In the genomic region with DNA sequence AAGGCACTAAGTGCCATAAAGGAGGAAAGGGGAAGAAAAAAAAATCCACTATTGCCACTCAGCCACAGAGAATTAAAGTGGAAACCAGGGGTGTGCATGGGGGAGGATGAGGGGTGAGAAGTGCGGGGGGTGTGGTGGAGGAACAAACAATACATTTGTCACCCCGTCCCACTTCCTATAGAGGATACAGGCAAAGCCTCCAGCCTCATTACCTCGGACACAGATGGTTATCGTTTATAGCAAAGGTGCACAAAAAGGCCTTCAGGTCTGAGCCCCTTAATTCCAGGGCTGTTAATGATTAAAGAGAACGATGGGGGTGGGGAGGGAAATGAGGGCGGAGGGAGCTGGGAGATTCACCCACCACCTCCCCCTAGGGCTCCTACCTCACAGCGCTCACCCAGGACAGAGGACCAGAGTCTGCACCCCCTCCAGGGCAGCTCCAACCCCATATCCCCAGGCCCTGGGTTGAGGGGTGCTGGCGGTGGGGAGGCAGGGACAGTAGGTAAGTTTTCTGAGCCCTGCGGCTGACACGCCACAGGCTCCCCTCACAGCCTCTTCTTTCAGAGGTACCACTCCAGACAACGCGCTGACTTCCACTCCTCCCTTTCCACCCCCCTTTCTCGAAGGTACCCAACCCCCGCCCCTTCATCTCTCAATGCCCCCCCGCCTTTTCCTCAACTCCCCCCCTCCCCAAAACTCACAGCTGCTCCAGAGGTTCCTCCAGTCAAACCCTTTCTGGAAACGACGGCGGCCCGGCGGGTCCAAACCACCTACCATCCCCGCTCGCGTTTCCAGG, we compare ENCODE assay signal across 8 cellular contexts. TPM values are rescaled to one million over a fixed set of nuclear protein-coding genes. Genes with fewer than 3 reads are reported as not detected.
A peak's percentile ranks its signal among the peaks of the same experiment; 100 is the strongest.
DNase-seq lines count a peak whose midpoint lies in the region; ATAC-seq and TF ChIP-seq lines count a peak whose summit lies in the region.

No MANE protein-coding gene starts in this region.

- POLR2A ChIA-PET in A673 (lab: Charles Lee; ENCODE audit: low non-redundant PET): interaction anchor here (0.7 to 0.8 kb wide), 2 partner anchors 38 to 588 kb away, joined by 5 to 28 read pairs; no protein-coding TSS in a partner anchor
- POLR2A ChIA-PET in activated CD8-positive, alpha-beta T cell treated with anti-CD3 and anti-CD28 coated beads for 36 hours (lab: Charles Lee): interaction anchor here (0.7 to 3.2 kb wide), 14 partner anchors 9 to 179 kb away, joined by 3 to 14 read pairs (median 4); no protein-coding TSS in a partner anchor

- no peaks in the 10 kb centered on the region for H3K36me3 ChIP-seq in A673 (ENCODE audit: insufficient read depth, low read length, poor library complexity, severe bottlenecking)

- H2BK120ac ChIP-seq in H9 (ENCODE audit: low read depth, low read length, poor library complexity, severe bottlenecking): no peak overlapping the region

- WGBS in H9 (ENCODE audit: extremely low coverage, insufficient read length, low lambda C conversion rate): no CpG with 5 or more reads among the region's 23 CpGs

- peaks cover 17% of the 10 kb centered on the region; the same call in 1 of the 2 replicates for H3K79me2 ChIP-seq in H9 (ENCODE audit: insufficient read depth, low read length)

- H3K4me1 Mint-ChIP-seq in H9: peaks cover 47 to 51% of the 10 kb centered on the region in 2 experiments
- H3K4me1 Mint-ChIP-seq in activated CD8-positive, alpha-beta T cell treated with anti-CD3 and anti-CD28 coated beads for 36 hours (ENCODE audit: low read depth): peaks cover 63% of the 10 kb centered on the region

- no peak overlapping the region for H3T11ph ChIP-seq in H9 (ENCODE audit: low read length)

- intact Hi-C loops in A673 (cut with micrococcal nuclease; ENCODE audit: unreplicated experiment): no loop called here
- intact Hi-C loops in activated CD8-positive, alpha-beta T cell treated with anti-CD3 and anti-CD28 coated beads for 36 hours (cut with micrococcal nuclease): no loop called here

- H3K4me3 ChIP-seq in A673 (ENCODE audit: low read depth, low read length, poor library complexity, severe bottlenecking) (peak overlapping the region; percentile 75), retinal pigment epithelial cell (ENCODE audit: low read length) (peak overlapping the region; percentile 91)

- no peak overlapping the region for H3K56ac ChIP-seq in H9 (ENCODE audit: insufficient read length, low read depth, low read length)

- H3K27me3 Mint-ChIP-seq in H9 (ENCODE audit: low read depth): no peaks in the 10 kb centered on the region
- H3K27me3 Mint-ChIP-seq in activated CD8-positive, alpha-beta T cell treated with anti-CD3 and anti-CD28 coated beads for 36 hours: no peaks in the 10 kb centered on the region

- no peak overlapping the region for H3K4ac ChIP-seq in H9 (ENCODE audit: low read depth, low read length)

- no peak overlapping the region for H2BK15ac ChIP-seq in H9 (ENCODE audit: low read depth, low read length)

- H3K9ac ChIP-seq in H9 (ENCODE audit: extremely low read depth, insufficient read length, low read length): peak overlapping the region; percentile 50

- H3K18ac ChIP-seq in H9 (ENCODE audit: insufficient read length, low read depth, low read length): peak overlapping the region; percentile 29

- no peak overlapping the region for H2AK5ac ChIP-seq in H9 (ENCODE audit: insufficient read length, low read length)

- no peak overlapping the region for H2BK5ac ChIP-seq in H9 (ENCODE audit: insufficient read length, low read length)

- H4K8ac ChIP-seq in H9 (replicated peaks; ENCODE audit: insufficient read length, low read depth, low read length): no peak overlapping the region

- H3K79me1 ChIP-seq in H9 (ENCODE audit: insufficient read depth, low read depth, low read length, poor library complexity, severe bottlenecking): peaks cover 5% of the 10 kb centered on the region

- no peaks in the 10 kb centered on the region; a peak in 1 of 5 replicates for H3K9me3 Mint-ChIP-seq in H9
- H3K9me3 Mint-ChIP-seq in activated CD8-positive, alpha-beta T cell treated with anti-CD3 and anti-CD28 coated beads for 36 hours: no peaks in the 10 kb centered on the region

- TSS peak; percentile 49 for BruUV-seq in A673 (replicated peaks; lab: Mats Ljungman, UMichigan)

- no peaks in the 10 kb centered on the region for H3K9me3 ChIP-seq in A673 (ENCODE audit: low read depth, low read length, poor library complexity, severe bottlenecking)
- no peaks in the 10 kb centered on the region for H3K9me3 ChIP-seq in H9 (ENCODE audit: control insufficient read depth, low read depth, low read length)

- H3K4me2 ChIP-seq in H9 (ENCODE audit: insufficient read depth, insufficient read length, low read length): peak overlapping the region; percentile 55

- peak overlapping the region; percentile 53; the same call in 1 of the 2 replicates for H3K14ac ChIP-seq in H9 (ENCODE audit: insufficient read depth, low read length)

- H2BK20ac ChIP-seq in H9 (ENCODE audit: low read depth, low read length, poor library complexity, severe bottlenecking): no peak overlapping the region

- H3K36me3 Mint-ChIP-seq in H9 (ENCODE audit: insufficient read depth in 1 of 3, low read depth in 3 of 3): peaks cover 3 to 26% (median 18%) of the 10 kb centered on the region in 3 experiments; a peak in 6 of 7 replicates
- peaks cover 49% of the 10 kb centered on the region for H3K36me3 Mint-ChIP-seq in activated CD8-positive, alpha-beta T cell treated with anti-CD3 and anti-CD28 coated beads for 36 hours (ENCODE audit: low read depth)

- DNase-seq in A673 (ENCODE audit: low spot score) (peak; percentile 10), H9 (no peak), glomerular visceral epithelial cell (ENCODE audit: extremely low spot score) (peak; percentile 37), retinal pigment epithelial cell (ENCODE audit: low read depth) (no peak), NCI-H226 (no peak), NCI-H2081 (lab: John Stamatoyannopoulos, UW) (no peak), NCI-H2081 treated with DMSO at 0.1 percent for 48 hours (lab: John Stamatoyannopoulos, UW) (no peak)
- no peak for DNase-seq in activated CD8-positive, alpha-beta T cell treated with anti-CD3 and anti-CD28 coated beads for 36 hours

- TF ChIP-seq CTCF in A673 (conservative IDR thresholded peaks at IDR 0.05; ENCODE audit: low read depth, low read length) (no peak), H9 (conservative IDR thresholded peaks at IDR 0.05) (no peak), retinal pigment epithelial cell (conservative IDR thresholded peaks at IDR 0.05; ENCODE audit: low read depth, low read length) (no peak)
- TF ChIP-seq CTCF in activated CD8-positive, alpha-beta T cell treated with anti-CD3 and anti-CD28 coated beads for 36 hours (IDR thresholded peaks at IDR 0.05): no peak

- peak overlapping the region; percentile 96 for H3K27ac ChIP-seq in A673 (ENCODE audit: low read depth, low read length, poor library complexity, severe bottlenecking)
- no peak overlapping the region for H3K27ac ChIP-seq in H9 (ENCODE audit: insufficient read length, low read depth, low read length)

- H3K4me1 ChIP-seq in A673 (ENCODE audit: insufficient read depth, low read length, poor library complexity, severe bottlenecking) (peaks cover 20% of the 10 kb centered on the region), H9 (ENCODE audit: insufficient read depth, low read length) (no peaks in the 10 kb centered on the region)

- H4K91ac ChIP-seq in H9 (ENCODE audit: insufficient read length, low read depth, low read length): no peak overlapping the region

- peaks cover 14% of the 10 kb centered on the region for H3K23me2 ChIP-seq in H9 (ENCODE audit: insufficient read length, low read depth, low read length, poor library complexity, severe bottlenecking)

- peak overlapping the region; percentile 75 to 96 for H3K4me3 Mint-ChIP-seq in H9
- H3K4me3 Mint-ChIP-seq in activated CD8-positive, alpha-beta T cell treated with anti-CD3 and anti-CD28 coated beads for 36 hours: peak overlapping the region; percentile 93

- no peak overlapping the region for H3K23ac ChIP-seq in H9 (ENCODE audit: insufficient read length, low read depth, low read length)

- H3K27ac Mint-ChIP-seq in H9: peak overlapping the region; percentile 45 to 100 (median 100); a peak in 3 of 7 replicates
- H3K27ac Mint-ChIP-seq in activated CD8-positive, alpha-beta T cell treated with anti-CD3 and anti-CD28 coated beads for 36 hours: peak overlapping the region; percentile 98

- no peak overlapping the region for H4K5ac ChIP-seq in H9 (ENCODE audit: insufficient read length, low read depth, low read length)

- no peak overlapping the region for H2AFZ ChIP-seq in H9 (ENCODE audit: low read length)

- CTCF ChIA-PET in A673 (lab: Charles Lee): no interaction called here
- CTCF ChIA-PET in activated CD8-positive, alpha-beta T cell treated with anti-CD3 and anti-CD28 coated beads for 36 hours (lab: Charles Lee): interaction anchor here (0.7 to 3.6 kb wide), 7 partner anchors 9 to 50 kb away, joined by 3 to 25 read pairs (median 4); no protein-coding TSS in a partner anchor

- H2BK12ac ChIP-seq in H9 (ENCODE audit: insufficient read length, low read depth, low read length): no peak overlapping the region

- no peak for ATAC-seq in activated CD8-positive, alpha-beta T cell treated with anti-CD3 and anti-CD28 coated beads for 36 hours

- H3K27me3 ChIP-seq in A673 (replicated peaks; ENCODE audit: insufficient read depth, low read depth, low read length, poor library complexity) (no peaks in the 10 kb centered on the region), H9 (ENCODE audit: insufficient read depth, low read length) (no peaks in the 10 kb centered on the region)

- H4K20me1 ChIP-seq in H9 (ENCODE audit: control insufficient read depth, insufficient read depth, insufficient read length): no peaks in the 10 kb centered on the region

RNA-seq across cellular contexts. Expression of gene DCUN1D3, which starts 0.5 kb away (rescaled TPM):
- 12.4 and 12.7 TPM in 2 replicates for total RNA-seq in A673 (2021)
- 16.1 and 17.7 TPM in 2 replicates for total RNA-seq in H9 (2021)
- total RNA-seq in activated CD8-positive, alpha-beta T cell treated with anti-CD3 and anti-CD28 coated beads for 36 hours: 1 to 10 TPM; 5.9 to 6.9 TPM

RNA-seq across cellular contexts. Expression of gene LYRM1, which starts 0.9 kb away (rescaled TPM):
- total RNA-seq in A673 (2021) (14.3 and 21.4 TPM in 2 replicates), H9 (2021) (9.6 and 10.6 TPM in 2 replicates)
- 10 to 100 TPM; 31.3 to 32.5 TPM for total RNA-seq in activated CD8-positive, alpha-beta T cell treated with anti-CD3 and anti-CD28 coated beads for 36 hours

Comparison
In these comparisons a context has a peak if more than half of its experiments do, and no peak if none do; other contexts are left out.
1. DNase-seq: peak in A673 (single experiment) and glomerular visceral epithelial cell (single experiment); none in H9 (single experiment), activated CD8-positive, alpha-beta T cell treated with anti-CD3 and anti-CD28 coated beads for 36 hours (single experiment), retinal pigment epithelial cell (single experiment), NCI-H226 (single experiment), NCI-H2081 (0 of 2) and NCI-H2081 treated with DMSO at 0.1 percent for 48 hours (single experiment).